Comparison of ENCODE assay signal across 28 cellular contexts in the genomic region with DNA sequence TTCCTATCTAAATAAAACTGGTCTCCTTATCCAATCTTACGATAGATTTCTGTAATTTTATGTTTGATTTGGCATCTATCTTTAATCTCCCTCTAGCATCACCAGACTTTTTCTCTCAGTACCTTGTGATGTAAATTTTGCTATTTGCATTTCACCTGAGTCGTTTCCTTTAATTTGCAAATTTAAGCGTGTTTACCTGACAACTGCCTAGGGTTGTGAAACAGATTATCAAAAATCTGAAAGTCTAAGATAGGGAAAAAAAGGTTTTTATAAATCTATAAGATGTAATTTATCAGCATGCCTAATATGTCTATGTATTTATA. TPM values are rescaled to one million over a fixed set of nuclear protein-coding genes. Genes with fewer than 3 reads are reported as not detected.
DNase-seq lines count a peak whose midpoint lies in the region; ATAC-seq and TF ChIP-seq lines count a peak whose summit lies in the region.
"Had no signal": no experiment of that assay in that cellular context is flagged by ENCODE, and none has a peak within 500 bp of the region (broad histone marks: within the 10 kb centered on the region; RNA-seq: fewer than 3 reads in every experiment).

No MANE protein-coding gene starts in this region.

- H3K9me2 ChIP-seq in GM23338 (ENCODE audit: insufficient read depth) = no peaks in the 10 kb centered on the region

- no peak overlapping the region for H2BK15ac ChIP-seq in mesendoderm (replicated peaks; ENCODE audit: low read depth)

- peaks cover 20% of the 10 kb centered on the region for H3K36me3 Mint-ChIP-seq in GM23338 (ENCODE audit: low read depth)
- peaks cover 20% of the 10 kb centered on the region for H3K36me3 Mint-ChIP-seq in endodermal cell (ENCODE audit: low read depth)
- H3K36me3 Mint-ChIP-seq: CD14-positive monocyte had no signal

- H3K4me3 ChIP-seq in GM23338 (peak overlapping the region; percentile 47), LNCaP clone FGC (ENCODE audit: low read depth, low read length) (no peak overlapping the region), endodermal cell (ENCODE audit: low read length) (peak overlapping the region; percentile 100), mesendoderm (ENCODE audit: low read length) (peak overlapping the region; percentile 59)
- H3K4me3 ChIP-seq: K562 had no signal

- H3K56ac ChIP-seq in mesendoderm (ENCODE audit: low read length) = peak overlapping the region; percentile 56

- WGBS in endodermal cell (ENCODE audit: insufficient coverage in 1 of 2, insufficient read length in 1 of 2), 2 experiments = 0% methylated on average over 2 of the region's 3 CpGs; no CpG with 5 or more reads in 1 of the 2 experiments
- WGBS in mesendoderm (ENCODE audit: extremely low coverage, insufficient coverage, low lambda C conversion rate) = no CpG with 5 or more reads among the region's 3 CpGs

- peak overlapping the region; percentile 90 for H4K5ac ChIP-seq in mesendoderm (ENCODE audit: low read length)

- no peaks in the 10 kb centered on the region for H3K27me3 ChIP-seq in GM23338 (ENCODE audit: insufficient read depth)
- no peaks in the 10 kb centered on the region for H3K27me3 ChIP-seq in endodermal cell (ENCODE audit: control insufficient read depth, insufficient read depth, low read length, poor library complexity, severe bottlenecking)
- no peaks in the 10 kb centered on the region for H3K27me3 ChIP-seq in mesendoderm (ENCODE audit: insufficient read depth, low read length, poor library complexity)

- H3K4me2 ChIP-seq in GM23338 (peak overlapping the region; percentile 64), mesendoderm (ENCODE audit: low read length) (no peak overlapping the region)

- H4K8ac ChIP-seq in mesendoderm (ENCODE audit: low read depth, low read length) = no peak overlapping the region

- DNase-seq in GM23338 (ENCODE audit: low spot score) = peak; percentile 74
- peak; percentile 53 for DNase-seq in LNCaP clone FGC (ENCODE audit: low read depth)
- no peak for DNase-seq in endodermal cell
- DNase-seq in mesendoderm = peak; percentile 43
- no peak for DNase-seq in NK-92 treated with Interleukin-12 subunit alpha and Interleukin-12 subunit beta, amount 100 ng/mL, for 24 hours (lab: John Stamatoyannopoulos, UW)
- no peak for DNase-seq in D341Med (ENCODE audit: low spot score)
- DNase-seq: 8988T, ACHN, BE2C, HCEC 1CT, Kasumi-1, MV-4-11, NCI-H1105, NCI-H1436 treated with DMSO at 0.1 percent for 48 hours, NCI-H1930, NCI-H446 treated with DMSO at 0.1 percent for 48 hours, NCI-H69, SHP77 had no signal

- H3K36me3 ChIP-seq in GM23338 (ENCODE audit: insufficient read depth) (no peaks in the 10 kb centered on the region), endodermal cell (ENCODE audit: control insufficient read depth, insufficient read depth, low read length) (peaks cover 19% of the 10 kb centered on the region), mesendoderm (ENCODE audit: control insufficient read depth, insufficient read depth, low read length) (no peaks in the 10 kb centered on the region)
- H3K36me3 ChIP-seq: BE2C had no signal

- TF ChIP-seq CTCF in GM23338 (conservative IDR thresholded peaks at IDR 0.05; ENCODE audit: low read depth in 2 of 2) (no peak), LNCaP clone FGC (IDR thresholded peaks at IDR 0.05; ENCODE audit: control insufficient read depth, extremely low read depth, insufficient read depth) (no peak), endodermal cell (conservative IDR thresholded peaks at IDR 0.05) (no peak)

- H3K9ac ChIP-seq in endodermal cell (ENCODE audit: extremely low read depth, low read length, poor library complexity, severe bottlenecking) (peak overlapping the region; percentile 100), mesendoderm (ENCODE audit: low read length) (peak overlapping the region; percentile 68)

- peak overlapping the region; percentile 71 for H3K4me3 Mint-ChIP-seq in GM23338
- H3K4me3 Mint-ChIP-seq in endodermal cell = peak overlapping the region; percentile 84
- H3K4me3 Mint-ChIP-seq: CD14-positive monocyte had no signal

- no peak overlapping the region for H2AFZ ChIP-seq in GM23338

- peak overlapping the region; percentile 86 for H2BK5ac ChIP-seq in mesendoderm (ENCODE audit: low read length)

- H3K4me1 Mint-ChIP-seq in GM23338 = peaks cover 67% of the 10 kb centered on the region
- H3K4me1 Mint-ChIP-seq in endodermal cell = peaks cover 33% of the 10 kb centered on the region
- H3K4me1 Mint-ChIP-seq: CD14-positive monocyte had no signal

- H3K9me3 Mint-ChIP-seq in GM23338 (no peaks in the 10 kb centered on the region; the same call in 2 of the 3 replicates), endodermal cell (peaks cover 4% of the 10 kb centered on the region)

- no peak overlapping the region for H2AK5ac ChIP-seq in mesendoderm (ENCODE audit: low read length)

- no peaks in the 10 kb centered on the region for H3K9me3 ChIP-seq in endodermal cell (ENCODE audit: control insufficient read depth, low read length)
- H3K9me3 ChIP-seq: BE2C had no signal

- peak overlapping the region; percentile 99 for H3K27ac Mint-ChIP-seq in GM23338
- H3K27ac Mint-ChIP-seq in endodermal cell = peak overlapping the region; percentile 99

- H3K79me1 ChIP-seq in mesendoderm (ENCODE audit: low read length) = no peaks in the 10 kb centered on the region

- peak overlapping the region; percentile 16 for H3K4ac ChIP-seq in mesendoderm (ENCODE audit: low read depth, low read length)

- peak overlapping the region; percentile 88 for H2BK120ac ChIP-seq in mesendoderm (ENCODE audit: low read depth, low read length)

- no peaks in the 10 kb centered on the region for H4K20me1 ChIP-seq in GM23338 (replicated peaks; ENCODE audit: insufficient read depth)

- H3K27ac ChIP-seq in GM23338 (ENCODE audit: low read depth) (peak overlapping the region; percentile 100), endodermal cell (ENCODE audit: low read depth, low read length) (peak overlapping the region; percentile 58), mesendoderm (ENCODE audit: low read depth, low read length) (peak overlapping the region; percentile 79)
- H3K27ac ChIP-seq: RWPE1 had no signal

- peaks cover 10% of the 10 kb centered on the region for H3K27me3 Mint-ChIP-seq in GM23338 (ENCODE audit: insufficient read depth, low read depth, poor library complexity)
- H3K27me3 Mint-ChIP-seq in endodermal cell (ENCODE audit: insufficient read depth) = no peaks in the 10 kb centered on the region

- peaks cover 16% of the 10 kb centered on the region; the same call in 1 of the 2 replicates for H3F3A ChIP-seq in GM23338 (replicated peaks; ENCODE audit: low read depth)

- H3K23ac ChIP-seq in mesendoderm (ENCODE audit: low read length) = no peak overlapping the region

- peak overlapping the region; percentile 94 for H3K18ac ChIP-seq in mesendoderm (ENCODE audit: low read length)

- peaks cover 33% of the 10 kb centered on the region for H3K4me1 ChIP-seq in GM23338 (ENCODE audit: insufficient read depth)
- H3K4me1 ChIP-seq in endodermal cell (ENCODE audit: control insufficient read depth, insufficient read depth, low read length) = peaks cover 11% of the 10 kb centered on the region
- H3K4me1 ChIP-seq in mesendoderm (ENCODE audit: control insufficient read depth, low read depth, low read length) = no peaks in the 10 kb centered on the region
- H3K4me1 ChIP-seq: BE2C had no signal

- ATAC-seq in GM23338 = peak; percentile 20
- no peak for ATAC-seq in HG03175 (IDR thresholded peaks at IDR 0.05; ENCODE audit: unreplicated experiment)
- ATAC-seq in HG03108 (IDR thresholded peaks at IDR 0.05; ENCODE audit: unreplicated experiment) = no peak
- ATAC-seq: HepG2, K562, Panc1 had no signal

- no peaks in the 10 kb centered on the region for H3K79me2 ChIP-seq in GM23338 (replicated peaks; ENCODE audit: insufficient read depth)
- no peaks in the 10 kb centered on the region for H3K79me2 ChIP-seq in mesendoderm (ENCODE audit: control insufficient read depth, insufficient read depth, low read length)

TF ChIP-seq in GM23338, 12 proteins besides CTCF, POLR2A, EP300 and RAD21:
- TF ChIP-seq EZH2phosphoT487 (IDR thresholded peaks at IDR 0.05; ENCODE audit: unreplicated experiment) (no peak), ZNF331 (CRISPR knock-in tag; IDR thresholded peaks at IDR 0.05; ENCODE audit: low read depth) (no peak), ZNF114 (CRISPR knock-in tag; IDR thresholded peaks at IDR 0.05) (no peak), NANOG (IDR thresholded peaks at IDR 0.05; ENCODE audit: borderline replicate concordance) (peak; percentile 79), STAT1 (IDR thresholded peaks at IDR 0.05; ENCODE audit: unreplicated experiment) (no peak)

RNA-seq across cellular contexts. Expression of a gene that starts 39.4 kb away (rescaled TPM):
- 1.4 TPM in 2 replicates for total RNA-seq in GM23338 (2014; rRNA removed; shearing (Covaris generic))
- 0.43 and 0.44 TPM in 2 replicates for polyA plus RNA-seq in GM23338 (2016; fragmentation: Nextera tagmentation; extraction: Ambion mirVana)
- total RNA-seq in endodermal cell = 10 to 100 TPM in 1 of 2 donors, 1 to 10 TPM in 1; 4.4 to 11.1 TPM
- polyA plus RNA-seq in endodermal cell (2013, experiment 1 of 2) = 1.5 TPM
- polyA plus RNA-seq in endodermal cell (2013, experiment 2 of 2) = 1.4 TPM
- 4.8 TPM for polyA plus RNA-seq in mesendoderm (2013, experiment 1 of 2)
- 5.3 TPM for polyA plus RNA-seq in mesendoderm (2013, experiment 2 of 2)
- total RNA-seq: G401, HepG2, K562, MCF 10A, OCI-LY7 had no signal
- polyA plus RNA-seq: CD14-positive monocyte, HepG2, K562 had no signal

RNA-seq across cellular contexts. Expression of a gene that starts 57.9 kb away (rescaled TPM):
- 67.6 and 72.3 TPM in 2 replicates for total RNA-seq in GM23338 (2014; rRNA removed; shearing (Covaris generic))
- polyA plus RNA-seq in GM23338 (2016; fragmentation: Nextera tagmentation; extraction: Ambion mirVana) = 135 and 144 TPM in 2 replicates
- 100 to 1,000 TPM; 170 to 184 TPM for total RNA-seq in endodermal cell
- polyA plus RNA-seq in endodermal cell (2013, experiment 1 of 2) = 95.2 TPM
- polyA plus RNA-seq in endodermal cell (2013, experiment 2 of 2) = 83.8 TPM
- 86.3 TPM for polyA plus RNA-seq in mesendoderm (2013, experiment 1 of 2)
- 87.6 TPM for polyA plus RNA-seq in mesendoderm (2013, experiment 2 of 2)

Comparison
In these comparisons a context has a peak if more than half of its experiments do, and no peak if none do; other contexts are left out.
1. DNase-seq: peak in GM23338 (single experiment), LNCaP clone FGC (single experiment) and mesendoderm (single experiment); none in endodermal cell (single experiment), NK-92 treated with Interleukin-12 subunit alpha and Interleukin-12 subunit beta, amount 100 ng/mL, for 24 hours (single experiment) and D341Med (single experiment).
2. Peak in every context shown above with its lines, with median percentiles within 50 percentile points of each other: H3K27ac ChIP-seq.